In genomic region chr1:53563609-53564008, GRCh38 we compare ENCODE assay signal across 7 cellular contexts.
"Had no signal": no experiment of that assay in that cellular context is flagged by ENCODE, and none has a peak within 500 bp of the region (broad histone marks: within the 10 kb centered on the region; RNA-seq: fewer than 3 reads in every experiment).

No MANE protein-coding gene starts in this region.

- H3K4me3 ChIP-seq: GM23338, K562 had no signal

- H3K4me2 ChIP-seq: GM23338 had no signal

- ATAC-seq: GM23338, HepG2, K562 had no signal

- DNase-seq: H9, HCEC 1CT, Karpas-422, KG1 had no signal

- H2AFZ ChIP-seq: GM23338 had no signal
